ENCODE assay signal across 8 cellular contexts in the genomic region with DNA sequence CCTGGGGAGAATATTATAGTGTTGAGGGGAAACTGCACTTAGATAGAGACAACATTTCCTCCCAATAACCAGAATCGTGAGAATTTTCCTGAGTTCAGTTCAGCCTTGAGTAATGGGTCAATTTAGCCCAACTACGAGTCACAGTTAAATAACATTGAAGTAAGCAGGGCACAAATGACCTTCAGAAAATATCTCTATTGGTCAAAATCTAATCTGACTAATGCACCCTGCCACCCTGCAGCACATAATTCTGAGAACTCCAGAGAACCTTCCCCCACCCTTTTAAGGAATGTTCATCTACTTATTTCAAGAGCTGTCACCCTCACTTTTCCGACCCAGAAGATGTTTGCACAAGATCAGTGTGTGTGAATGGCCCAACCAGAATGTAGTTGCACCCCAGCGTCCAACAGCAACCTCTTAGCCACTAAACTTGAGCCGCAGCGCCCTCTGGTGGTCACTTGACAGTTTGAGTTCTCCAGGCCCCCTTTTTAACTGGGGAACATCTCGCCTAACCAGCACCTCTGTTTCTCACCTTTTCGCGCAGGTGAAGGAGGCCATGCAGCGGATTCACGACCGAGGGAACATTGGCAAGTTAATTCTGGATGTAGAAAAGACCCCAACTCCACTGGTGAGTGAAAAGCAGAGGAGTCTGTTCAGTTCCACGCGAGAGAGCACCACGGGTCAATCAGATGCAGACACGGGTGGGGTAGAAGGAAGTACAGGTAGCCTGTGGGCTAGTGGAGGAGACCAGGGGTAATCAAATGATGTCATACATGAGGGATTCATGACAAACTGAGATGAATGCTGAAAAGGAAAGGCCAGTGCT. TPM values are rescaled to one million over a fixed set of nuclear protein-coding genes. Genes with fewer than 3 reads are reported as not detected.
DNase-seq lines count a peak whose midpoint lies in the region; ATAC-seq, FAIRE-seq and TF ChIP-seq lines count a peak whose summit lies in the region.

No MANE protein-coding gene starts in this region.

- no peak for TF ChIP-seq POLR2A in GM12892 (IDR thresholded peaks at IDR 0.05; ENCODE audit: low read depth, low read length)

- ATAC-seq in HG03175 (IDR thresholded peaks at IDR 0.05; ENCODE audit: unreplicated experiment): peak; percentile 86
- ATAC-seq in mucosa of descending colon: peak; percentile 86

- no peaks in the 10 kb centered on the region for H3K9me3 ChIP-seq in mucosa of descending colon

- no peaks in the 10 kb centered on the region for H3K36me3 ChIP-seq in mucosa of descending colon (ENCODE audit: low read depth)

- no peak overlapping the region for H3K27ac ChIP-seq in 22Rv1
- no peak overlapping the region for H3K27ac ChIP-seq in epithelial cell of prostate

- peak; percentile 93 for TF ChIP-seq CTCF in 22Rv1 (IDR thresholded peaks at IDR 0.05)
- peak; percentile 41 for TF ChIP-seq CTCF in mucosa of descending colon (IDR thresholded peaks at IDR 0.05)

- peak; percentile 83 for FAIRE-seq in GM12892 (lab: Jason Lieb, UNC)

- H3K4me3 ChIP-seq in mucosa of descending colon: no peak overlapping the region

- H3K4me1 ChIP-seq in mucosa of descending colon (ENCODE audit: low read depth): no peaks in the 10 kb centered on the region

- peak; percentile 32 for DNase-seq in GM12892 (ENCODE audit: insufficient read length)
- DNase-seq in NCI-H82 (lab: John Stamatoyannopoulos, UW): peak; percentile 90
- peak; percentile 39 to 44 for DNase-seq in activated CD8-positive, alpha-beta memory T cell treated with anti-CD3 and anti-CD28 coated beads for 4 hours (ENCODE audit: low read depth in 2 of 2)
- DNase-seq in epithelial cell of prostate (ENCODE audit: low read depth, low spot score): peak; percentile 20
- DNase-seq in mucosa of descending colon: peak; percentile 64 to 92 (median 86)
- peak; percentile 44 to 60 for DNase-seq in stimulated activated CD8-positive, alpha-beta memory T cell treated with anti-CD3 and anti-CD28 coated beads, Interleukin-4, amount 100 ng/mL, for 4 hours (ENCODE audit: low read depth in 2 of 2, low spot score in 1 of 2)

- intact Hi-C loops in mucosa of descending colon (cut with DNase I, micrococcal nuclease): loop anchor here in 1 of 2 donors (2.0 kb wide), 1 partner anchor 297 kb away; no protein-coding TSS in a partner anchor

RNA-seq across cellular contexts. Expression of a gene that starts 50.8 kb away (rescaled TPM):
- polyA plus RNA-seq in GM12892 (2012; ENCODE audit: missing spikeins): not detected
- total RNA-seq in mucosa of descending colon: not detected

Comparison
In these comparisons a context has a peak if more than half of its experiments do, and no peak if none do; other contexts are left out.
1. DNase-seq: peak in every context shown above with its lines; median percentile 90 in NCI-H82; 86 in mucosa of descending colon; 52 in stimulated activated CD8-positive, alpha-beta memory T cell treated with anti-CD3 and anti-CD28 coated beads, Interleukin-4, amount 100 ng/mL, for 4 hours; 42 in activated CD8-positive, alpha-beta memory T cell treated with anti-CD3 and anti-CD28 coated beads for 4 hours; 32 in GM12892; 20 in epithelial cell of prostate.